In the genomic region with DNA sequence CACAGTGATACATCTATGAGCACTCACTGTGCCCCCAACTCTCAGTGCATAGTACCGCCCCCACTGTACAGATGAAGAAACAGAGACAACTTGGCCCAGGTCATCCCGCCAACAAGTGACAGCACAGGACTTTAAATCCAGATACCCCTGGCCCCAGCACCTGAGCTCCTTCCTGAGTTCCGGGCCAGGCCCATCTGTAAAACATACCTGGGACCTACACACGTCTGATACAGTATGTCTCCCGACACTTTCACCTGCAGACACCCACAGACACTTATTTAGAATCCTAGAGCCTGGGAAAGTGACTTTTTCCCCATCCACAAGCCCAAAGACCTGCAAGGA, we compare ENCODE assay signal across 9 cellular contexts.
DNase-seq lines count a peak whose midpoint lies in the region; ATAC-seq and TF ChIP-seq lines count a peak whose summit lies in the region.
"Had no signal": no experiment of that assay in that cellular context is flagged by ENCODE, and none has a peak within 500 bp of the region (broad histone marks: within the 10 kb centered on the region; RNA-seq: fewer than 3 reads in every experiment).

No MANE protein-coding gene starts in this region.

- no peaks in the 10 kb centered on the region for H3K36me3 Mint-ChIP-seq in activated T-cell treated with anti-CD3 and anti-CD28 coated beads, Interleukin-2, amount 50 U/mL, for 72 hours (ENCODE audit: insufficient read depth in 2 of 2)
- no peaks in the 10 kb centered on the region for H3K36me3 Mint-ChIP-seq in nephron (ENCODE audit: low read depth)
- H3K36me3 Mint-ChIP-seq in activated CD8-positive, alpha-beta T cell treated with anti-CD3 and anti-CD28 coated beads for 36 hours (ENCODE audit: low read depth) = no peaks in the 10 kb centered on the region

- peak overlapping the region in 1 of 2 donors; percentile 50 for H3K9ac ChIP-seq in duodenal mucosa (ENCODE audit: low read depth in 1 of 2, low read length in 2 of 2)

- POLR2A ChIA-PET in activated CD8-positive, alpha-beta T cell treated with anti-CD3 and anti-CD28 coated beads for 36 hours (lab: Charles Lee) = no interaction called here

- H3K27ac Mint-ChIP-seq in activated T-cell treated with anti-CD3 and anti-CD28 coated beads, Interleukin-2, amount 50 U/mL, for 72 hours = no peak overlapping the region
- H3K27ac Mint-ChIP-seq in nephron = peak overlapping the region; percentile 79 to 98 (median 96)
- no peak overlapping the region for H3K27ac Mint-ChIP-seq in activated CD8-positive, alpha-beta T cell treated with anti-CD3 and anti-CD28 coated beads for 36 hours

- no peaks in the 10 kb centered on the region for H3K36me3 ChIP-seq in duodenal mucosa (ENCODE audit: control insufficient read depth in 1 of 2, insufficient read depth in 2 of 2, low read length in 2 of 2)
- H3K36me3 ChIP-seq in upper lobe of right lung = no peaks in the 10 kb centered on the region

- H3K4me1 Mint-ChIP-seq in activated T-cell treated with anti-CD3 and anti-CD28 coated beads, Interleukin-2, amount 50 U/mL, for 72 hours (ENCODE audit: low read depth) = peaks cover 57% of the 10 kb centered on the region
- H3K4me1 Mint-ChIP-seq in nephron = peaks cover 31% of the 10 kb centered on the region
- peaks cover 17% of the 10 kb centered on the region for H3K4me1 Mint-ChIP-seq in activated CD8-positive, alpha-beta T cell treated with anti-CD3 and anti-CD28 coated beads for 36 hours (ENCODE audit: low read depth)

- no peak for ATAC-seq in activated T-cell treated with anti-CD3 and anti-CD28 coated beads, Interleukin-2, amount 50 U/mL, for 72 hours (replicated peaks in 1 of 2)
- no peak for ATAC-seq in upper lobe of right lung
- ATAC-seq in activated CD8-positive, alpha-beta T cell treated with anti-CD3 and anti-CD28 coated beads for 36 hours = no peak

- peak overlapping the region in 1 of 2 donors; percentile 16 for H3K4me3 ChIP-seq in duodenal mucosa (ENCODE audit: low read depth in 1 of 2, low read length in 2 of 2)
- H3K4me3 ChIP-seq in upper lobe of right lung = no peak overlapping the region
- no peak overlapping the region for H3K4me3 ChIP-seq in foreskin fibroblast (ENCODE audit: low read depth in 1 of 2, low read length in 2 of 2)

- no peaks in the 10 kb centered on the region for H3K9me3 Mint-ChIP-seq in activated T-cell treated with anti-CD3 and anti-CD28 coated beads, Interleukin-2, amount 50 U/mL, for 72 hours
- H3K9me3 Mint-ChIP-seq in nephron = no peaks in the 10 kb centered on the region
- H3K9me3 Mint-ChIP-seq in activated CD8-positive, alpha-beta T cell treated with anti-CD3 and anti-CD28 coated beads for 36 hours = no peaks in the 10 kb centered on the region

- TF ChIP-seq CTCF in nephron (IDR thresholded peaks at IDR 0.05; ENCODE audit: unreplicated experiment in 3 of 3) (no peak), upper lobe of right lung (IDR thresholded peaks at IDR 0.05) (no peak), foreskin fibroblast (IDR thresholded peaks at IDR 0.05; ENCODE audit: low read depth, low read length) (no peak)
- TF ChIP-seq CTCF in activated CD8-positive, alpha-beta T cell treated with anti-CD3 and anti-CD28 coated beads for 36 hours (IDR thresholded peaks at IDR 0.05) = no peak

- H3K4me3 Mint-ChIP-seq in activated T-cell treated with anti-CD3 and anti-CD28 coated beads, Interleukin-2, amount 50 U/mL, for 72 hours = peak overlapping the region; percentile 27 to 31
- peak overlapping the region in 1 of 3 experiments; percentile 1 for H3K4me3 Mint-ChIP-seq in nephron
- no peak overlapping the region for H3K4me3 Mint-ChIP-seq in activated CD8-positive, alpha-beta T cell treated with anti-CD3 and anti-CD28 coated beads for 36 hours

- H3K27me3 ChIP-seq in duodenal mucosa (ENCODE audit: control insufficient read depth in 1 of 2, insufficient read depth in 2 of 2, low read length in 2 of 2) (no peaks in the 10 kb centered on the region), upper lobe of right lung (no peaks in the 10 kb centered on the region)

- H3K27ac ChIP-seq in duodenal mucosa (ENCODE audit: low read depth, low read length) (peak overlapping the region; percentile 80), upper lobe of right lung (peak overlapping the region; percentile 81)

- peaks cover 62 to 63% of the 10 kb centered on the region in 2 donors for H3K4me1 ChIP-seq in duodenal mucosa (ENCODE audit: control insufficient read depth in 1 of 2, insufficient read depth in 2 of 2, low read length in 2 of 2)
- H3K4me1 ChIP-seq in upper lobe of right lung = peaks cover 54% of the 10 kb centered on the region

- no peak for DNase-seq in activated T-cell treated with anti-CD3 and anti-CD28 coated beads, Interleukin-2, amount 50 U/mL, for 72 hours
- DNase-seq in activated T-cell treated with anti-CD3 and anti-CD28 coated beads, Interleukin-2, amount 50 U/mL, for 48 hours = no peak
- DNase-seq in upper lobe of right lung (no peak), foreskin fibroblast (no peak)
- DNase-seq in activated CD8-positive, alpha-beta T cell treated with anti-CD3 and anti-CD28 coated beads for 36 hours = no peak
- no peak for DNase-seq in activated naive CD4-positive, alpha-beta T cell treated with anti-CD3 and anti-CD28 coated beads, Interleukin-2, amount 50 U/mL, for 16 hours
- DNase-seq: activated T-cell treated with anti-CD3 and anti-CD28 coated beads for 4 hours had no signal

- CTCF ChIA-PET in activated CD8-positive, alpha-beta T cell treated with anti-CD3 and anti-CD28 coated beads for 36 hours (lab: Charles Lee) = no interaction called here

- no peaks in the 10 kb centered on the region for H3K27me3 Mint-ChIP-seq in activated T-cell treated with anti-CD3 and anti-CD28 coated beads, Interleukin-2, amount 50 U/mL, for 72 hours (ENCODE audit: low read depth)
- no peaks in the 10 kb centered on the region for H3K27me3 Mint-ChIP-seq in nephron (ENCODE audit: low read depth)
- H3K27me3 Mint-ChIP-seq in activated CD8-positive, alpha-beta T cell treated with anti-CD3 and anti-CD28 coated beads for 36 hours = no peaks in the 10 kb centered on the region

- no peaks in the 10 kb centered on the region for H3K9me3 ChIP-seq in duodenal mucosa (ENCODE audit: control insufficient read depth in 1 of 2, low read length in 2 of 2)
- no peaks in the 10 kb centered on the region for H3K9me3 ChIP-seq in upper lobe of right lung

- intact Hi-C loops in upper lobe of right lung (cut with DNase I) = no loop called here
- intact Hi-C loops in activated CD8-positive, alpha-beta T cell treated with anti-CD3 and anti-CD28 coated beads for 36 hours (cut with micrococcal nuclease) = no loop called here

Comparison
In these comparisons a context has a peak if more than half of its experiments do, and no peak if none do; other contexts are left out.
1. H3K27ac Mint-ChIP-seq: peak in nephron (3 of 3); none in activated T-cell treated with anti-CD3 and anti-CD28 coated beads, Interleukin-2, amount 50 U/mL, for 72 hours (single experiment) and activated CD8-positive, alpha-beta T cell treated with anti-CD3 and anti-CD28 coated beads for 36 hours (single experiment).